Comparison of ENCODE assay signal across 13 cellular contexts in genomic region chr5:62082370-62082778, GRCh38.
DNase-seq lines count a peak whose midpoint lies in the region; ATAC-seq and TF ChIP-seq lines count a peak whose summit lies in the region.
"Had no signal": no experiment of that assay in that cellular context is flagged by ENCODE, and none has a peak within 500 bp of the region (broad histone marks: within the 10 kb centered on the region; RNA-seq: fewer than 3 reads in every experiment).

No MANE protein-coding gene starts in this region.

- no peaks in the 10 kb centered on the region for H3F3A ChIP-seq in GM23248 (ENCODE audit: insufficient read depth)

- in situ Hi-C loops in GM23248 (cut with MboI), result no loop called here

- peak; percentile 79 for DNase-seq in GM23248
- DNase-seq in NOMO-1 treated with dmso at 0.1 percent for 144 hours (lab: John Stamatoyannopoulos, UW; ENCODE audit: unreplicated experiment), result peak; percentile 63
- peak; percentile 74 for DNase-seq in epithelial cell of esophagus (ENCODE audit: low read depth)
- peak; percentile 93 for DNase-seq in retinal pigment epithelial cell (ENCODE audit: low read depth)
- DNase-seq in T-cell, result no peak
- no peak for DNase-seq in stimulated activated CD4-positive, alpha-beta T cell treated with anti-CD3 and anti-CD28 coated beads, Interleukin-4, amount 100 ng/mL, for 24 hours
- no peak for DNase-seq in HuH-7 (ENCODE audit: low spot score)
- no peak for DNase-seq in activated CD4-positive, CD25-positive, alpha-beta regulatory T cell treated with anti-CD3 and anti-CD28 coated beads, Interleukin-2, amount 50 U/mL, for 72 hours
- DNase-seq: central memory CD4-positive, alpha-beta T cell; natural killer cell; NCI-H2081 treated with DMSO at 0.1 percent for 48 hours; sigmoid colon had no signal

- H3K36me3 ChIP-seq in GM23248 (ENCODE audit: low read depth), result no peaks in the 10 kb centered on the region
- H3K36me3 ChIP-seq: sigmoid colon had no signal

- peak overlapping the region; percentile 29 for H3K4me2 ChIP-seq in GM23248 (ENCODE audit: unreplicated experiment)

- no peaks in the 10 kb centered on the region for H3K79me2 ChIP-seq in GM23248 (ENCODE audit: insufficient read depth)

- H3K27me3 ChIP-seq in GM23248 (replicated peaks; ENCODE audit: insufficient read depth), result peaks cover 24% of the 10 kb centered on the region
- H3K27me3 ChIP-seq: sigmoid colon had no signal

- H3K9me3 Mint-ChIP-seq in T-cell, result no peaks in the 10 kb centered on the region
- H3K9me3 Mint-ChIP-seq: activated T-helper 2 cell treated with anti-CD3 and anti-CD28 coated beads, Interferon-gamma antibody, Interleukin-2, Interleukin-4, amounts not matched to agents 10 μg/mL and 5 μg/mL and 100 μg/mL, durations not matched to agents 14 hours and 24 hours and 36 hours; natural killer cell had no signal

- H3K9me3 ChIP-seq in GM23248 (ENCODE audit: low read depth), result no peaks in the 10 kb centered on the region
- H3K9me3 ChIP-seq: sigmoid colon had no signal

- H3K4me1 Mint-ChIP-seq in T-cell, result peaks cover 0 to 9% (median 7%) of the 10 kb centered on the region in 3 donors
- H3K4me1 Mint-ChIP-seq: natural killer cell had no signal

- POLR2A ChIA-PET in T-cell (lab: Charles Lee), result no interaction called here

- H4K20me1 ChIP-seq in GM23248 (ENCODE audit: insufficient read depth), result no peaks in the 10 kb centered on the region

- no peak overlapping the region for H2AFZ ChIP-seq in GM23248

- no peak overlapping the region for H3K27ac ChIP-seq in GM23248
- H3K27ac ChIP-seq: sigmoid colon had no signal

- no peak overlapping the region for H3K4me3 Mint-ChIP-seq in T-cell
- H3K4me3 Mint-ChIP-seq: natural killer cell had no signal

- no peak overlapping the region for H3K9ac ChIP-seq in GM23248

- no peaks in the 10 kb centered on the region for H3K9me2 ChIP-seq in GM23248 (ENCODE audit: insufficient read depth)

- peaks cover 12% of the 10 kb centered on the region for H3K4me1 ChIP-seq in GM23248 (ENCODE audit: insufficient read depth)
- H3K4me1 ChIP-seq: sigmoid colon had no signal

- H3K4me3 ChIP-seq in GM23248 (no peak overlapping the region), epithelial cell of esophagus (ENCODE audit: low read length) (no peak overlapping the region), retinal pigment epithelial cell (ENCODE audit: low read length) (no peak overlapping the region)
- H3K4me3 ChIP-seq: sigmoid colon had no signal

- H3K27me3 Mint-ChIP-seq in T-cell, result peaks cover 0 to 6% of the 10 kb centered on the region in 2 donors

- no peaks in the 10 kb centered on the region for H3K36me3 Mint-ChIP-seq in T-cell
- H3K36me3 Mint-ChIP-seq: natural killer cell had no signal

- TF ChIP-seq CTCF in epithelial cell of esophagus (IDR thresholded peaks at IDR 0.05; ENCODE audit: insufficient read depth, low read depth, low read length, missing control alignments) (no peak), retinal pigment epithelial cell (conservative IDR thresholded peaks at IDR 0.05; ENCODE audit: low read depth, low read length) (no peak)

- H3K27ac Mint-ChIP-seq in T-cell, result no peak overlapping the region
- H3K27ac Mint-ChIP-seq: activated T-helper 2 cell treated with anti-CD3 and anti-CD28 coated beads, Interferon-gamma antibody, Interleukin-2, Interleukin-4, amounts not matched to agents 10 μg/mL and 5 μg/mL and 100 μg/mL, durations not matched to agents 14 hours and 24 hours and 36 hours; natural killer cell had no signal

- ATAC-seq in T-cell (replicated peaks in 1 of 4), result no peak
- ATAC-seq: natural killer cell had no signal

- WGBS in GM23248 (ENCODE audit: low coverage in 1 of 2, low lambda C conversion rate in 2 of 2, missing lambda C conversion rate in 2 of 2), 2 experiments, result 1 to 3% methylated on average over 5 of the region's 5 CpGs

- CTCF ChIA-PET in T-cell (lab: Charles Lee), result no interaction called here

Comparison
In these comparisons a context has a peak if more than half of its experiments do, and no peak if none do; other contexts are left out.
1. DNase-seq: peak in GM23248 (single experiment), NOMO-1 treated with dmso at 0.1 percent for 144 hours (single experiment), epithelial cell of esophagus (single experiment) and retinal pigment epithelial cell (single experiment); none in T-cell (0 of 34), stimulated activated CD4-positive, alpha-beta T cell treated with anti-CD3 and anti-CD28 coated beads, Interleukin-4, amount 100 ng/mL, for 24 hours (single experiment), HuH-7 (single experiment) and activated CD4-positive, CD25-positive, alpha-beta regulatory T cell treated with anti-CD3 and anti-CD28 coated beads, Interleukin-2, amount 50 U/mL, for 72 hours (single experiment).